Comparison of ENCODE assay signal across 17 cellular contexts in the genomic region with DNA sequence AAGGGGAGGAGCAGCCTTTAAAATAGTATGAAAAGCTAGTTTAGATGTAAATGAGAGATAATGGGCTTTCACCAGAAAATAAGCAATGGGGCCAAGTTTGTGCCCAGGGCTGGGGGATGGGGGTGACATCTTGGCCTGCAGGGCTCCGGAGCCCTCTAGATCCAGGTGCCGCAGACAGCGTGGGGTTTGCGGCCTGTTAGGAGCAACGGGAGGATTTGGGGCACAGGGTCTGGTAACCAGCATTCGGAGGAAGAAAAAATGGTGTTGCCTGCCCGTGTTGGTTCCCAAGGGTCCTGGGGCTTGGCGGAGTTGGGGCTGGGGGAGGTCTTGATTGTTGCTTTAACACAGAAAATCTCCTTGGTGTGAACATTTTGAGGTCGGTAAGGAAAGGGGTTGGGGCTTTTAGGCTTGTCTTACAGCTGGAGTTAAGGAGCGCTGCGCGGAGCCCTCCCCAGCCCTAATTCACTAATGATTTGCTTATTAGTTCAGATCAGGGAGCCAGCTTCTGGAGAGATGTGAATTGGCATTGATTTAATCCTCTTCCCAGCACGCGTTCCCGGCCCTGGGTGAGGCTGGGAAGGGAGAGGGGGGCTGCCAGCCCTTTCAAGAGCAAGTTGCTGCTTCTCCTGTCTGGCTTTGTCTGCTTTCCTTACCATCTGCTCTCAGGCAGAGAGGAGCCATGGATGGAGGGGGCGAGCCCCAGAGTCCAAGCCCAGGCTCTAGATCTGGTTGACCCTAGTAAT.
A peak's percentile ranks its signal among the peaks of the same experiment; 100 is the strongest.
DNase-seq lines count a peak whose midpoint lies in the region; ATAC-seq and TF ChIP-seq lines count a peak whose summit lies in the region.
"Had no signal": no experiment of that assay in that cellular context is flagged by ENCODE, and none has a peak within 500 bp of the region (broad histone marks: within the 10 kb centered on the region; RNA-seq: fewer than 3 reads in every experiment).

No MANE protein-coding gene starts in this region.

- no peak overlapping the region for H4K91ac ChIP-seq in neuronal stem cell (ENCODE audit: low read depth, low read length, poor library complexity)

- H2BK15ac ChIP-seq in neuronal stem cell (ENCODE audit: low read length): no peak overlapping the region

- peak overlapping the region; percentile 44 for H3K18ac ChIP-seq in neuronal stem cell (ENCODE audit: low read length)

- no peak overlapping the region for H2BK120ac ChIP-seq in neuronal stem cell (ENCODE audit: low read depth, low read length)

- H2BK5ac ChIP-seq in neuronal stem cell (ENCODE audit: low read length): no peak overlapping the region

- no CpG with 5 or more reads among the region's 16 CpGs for WGBS in neuronal stem cell (ENCODE audit: extremely low coverage in 2 of 2, insufficient read length in 2 of 2, insufficient replicate concordance in 1 of 2), 2 donors

- peak overlapping the region; percentile 26 for H2AFZ ChIP-seq in neuronal stem cell (ENCODE audit: low read length)

- no peak overlapping the region for H4K8ac ChIP-seq in neuronal stem cell (ENCODE audit: low read depth, low read length)

- ATAC-seq in GM21526 (IDR thresholded peaks at IDR 0.05; ENCODE audit: low FRiP score, unreplicated experiment) (no peak), HG02642 (IDR thresholded peaks at IDR 0.05; ENCODE audit: poor library complexity, unreplicated experiment) (no peak)
- ATAC-seq: activated CD4-positive, alpha-beta T cell treated with anti-CD3 and anti-CD28 coated beads for 36 hours; gastrocnemius medialis; left lung had no signal

- H2BK12ac ChIP-seq in neuronal stem cell (ENCODE audit: low read length): no peak overlapping the region

- DNase-seq in H7 (peak; percentile 72), NCI-H446 treated with DMSO at 0.1 percent for 48 hours (lab: John Stamatoyannopoulos, UW) (peak; percentile 17), ecto neural progenitor cell (ENCODE audit: low spot score) (peak; percentile 58), neuronal stem cell (ENCODE audit: low spot score) (no peak), coronary artery (ENCODE audit: low spot score) (no peak)
- DNase-seq: activated CD4-positive, alpha-beta T cell treated with anti-CD3 and anti-CD28 coated beads for 36 hours; activated naive CD8-positive, alpha-beta T cell treated with anti-CD3 and anti-CD28 coated beads, Interleukin-2, amount 10 ng/mL, durations not matched to agents 7 days and 5 days; CD4-positive, alpha-beta T cell; DMS79 treated with DMSO at 0.1 percent for 48 hours; erythroblast; gastrocnemius medialis; left lung; NCI-H1436 treated with DMSO at 0.1 percent for 48 hours; testis had no signal

- H3K4ac ChIP-seq in neuronal stem cell (ENCODE audit: low read length): no peak overlapping the region

- H3K4me1 ChIP-seq in neuronal stem cell (ENCODE audit: control insufficient read depth in 2 of 2, insufficient read depth in 1 of 2, low read depth in 1 of 2, low read length in 2 of 2): peaks cover 0 to 15% of the 10 kb centered on the region in 2 donors
- H3K4me1 ChIP-seq: gastrocnemius medialis, left lung, testis had no signal

- no peak overlapping the region for H3K23ac ChIP-seq in neuronal stem cell (ENCODE audit: low read depth, low read length, poor library complexity)

- TF ChIP-seq CTCF in coronary artery (IDR thresholded peaks at IDR 0.05): no peak

- no peak overlapping the region for H3K27ac ChIP-seq in neuronal stem cell (replicated peaks; ENCODE audit: low read length)
- no peak overlapping the region for H3K27ac ChIP-seq in coronary artery
- H3K27ac ChIP-seq: gastrocnemius medialis, left lung, neutrophil, testis had no signal

- H3K36me3 ChIP-seq in H7 (replicated peaks; ENCODE audit: control insufficient read depth, insufficient read depth, low read length) (no peaks in the 10 kb centered on the region), neuronal stem cell (replicated peaks in 1 of 2; ENCODE audit: control insufficient read depth in 2 of 2, insufficient read depth in 2 of 2, low read length in 2 of 2) (no peaks in the 10 kb centered on the region)
- H3K36me3 ChIP-seq: gastrocnemius medialis, left lung, neutrophil had no signal

- H3K27me3 ChIP-seq in H7 (ENCODE audit: control insufficient read depth, insufficient read depth, low read length) (no peaks in the 10 kb centered on the region), neuronal stem cell (ENCODE audit: control insufficient read depth in 3 of 3, insufficient read depth in 3 of 3, low read depth in 1 of 3, low read length in 3 of 3) (peaks cover 0 to 23% (median 0%) of the 10 kb centered on the region in 3 experiments)
- H3K27me3 ChIP-seq: testis had no signal

- H3K4me3 ChIP-seq in H7 (ENCODE audit: insufficient read depth, low read depth, low read length) (peak overlapping the region; percentile 4; the same call in 1 of the 2 replicates), neuronal stem cell (ENCODE audit: low read length in 2 of 2) (no peak overlapping the region), coronary artery (no peak overlapping the region)
- H3K4me3 ChIP-seq: gastrocnemius medialis, left lung, testis had no signal

- no peak overlapping the region for H2AK5ac ChIP-seq in neuronal stem cell (ENCODE audit: low read depth, low read length)

- H3K9ac ChIP-seq in neuronal stem cell (ENCODE audit: low read depth, low read length, poor library complexity): no peak overlapping the region

- H3K79me1 ChIP-seq in neuronal stem cell (ENCODE audit: low read depth, low read length): no peaks in the 10 kb centered on the region

- H3K14ac ChIP-seq in neuronal stem cell (ENCODE audit: low read length): no peak overlapping the region

- H3K9me3 ChIP-seq in neuronal stem cell (replicated peaks in 1 of 2; ENCODE audit: control insufficient read depth in 2 of 2, insufficient read depth in 1 of 2, low read depth in 1 of 2, low read length in 2 of 2): no peaks in the 10 kb centered on the region
- H3K9me3 ChIP-seq: gastrocnemius medialis, left lung, neutrophil, testis had no signal

- H3K4me2 ChIP-seq in neuronal stem cell (ENCODE audit: insufficient read depth, low read length, poor library complexity, severe bottlenecking): no peak overlapping the region

Comparison
In these comparisons a context has a peak if more than half of its experiments do, and no peak if none do; other contexts are left out.
1. DNase-seq: peak in H7 (single experiment), NCI-H446 treated with DMSO at 0.1 percent for 48 hours (single experiment) and ecto neural progenitor cell (single experiment); none in neuronal stem cell (single experiment) and coronary artery (single experiment).